Comparison of ENCODE assay signal across 8 cellular contexts in the genomic region with DNA sequence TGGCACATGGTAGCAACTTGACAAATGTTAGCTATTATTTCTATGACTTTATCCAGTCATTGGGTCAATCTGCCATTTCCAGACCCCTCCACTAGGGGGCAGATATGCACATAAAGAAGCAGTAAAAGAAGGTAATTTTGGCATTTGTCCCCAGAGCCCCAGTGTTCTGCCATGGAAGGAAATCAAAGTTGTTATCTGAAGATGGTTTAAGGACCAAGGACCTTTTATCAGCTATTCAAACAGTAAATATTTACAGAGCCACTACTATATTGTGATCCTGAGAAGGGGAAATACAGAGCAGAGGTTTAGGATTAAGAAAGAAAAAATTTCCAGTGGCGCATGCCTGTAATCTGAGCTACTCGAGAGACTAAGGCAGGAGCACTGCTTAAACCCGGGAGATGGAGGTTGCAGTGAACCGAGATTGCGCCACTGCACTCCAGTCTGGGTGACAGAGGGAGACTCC. TPM values are rescaled to one million over a fixed set of nuclear protein-coding genes. Genes with fewer than 3 reads are reported as not detected.
A peak's percentile ranks its signal among the peaks of the same experiment; 100 is the strongest.
DNase-seq lines count a peak whose midpoint lies in the region; ATAC-seq and TF ChIP-seq lines count a peak whose summit lies in the region.

No MANE protein-coding gene starts in this region.

- H3K9me3 Mint-ChIP-seq in activated CD8-positive, alpha-beta T cell treated with anti-CD3 and anti-CD28 coated beads for 36 hours: no peaks in the 10 kb centered on the region
- no peaks in the 10 kb centered on the region for H3K9me3 Mint-ChIP-seq in mesothelial cell of epicardium
- H3K9me3 Mint-ChIP-seq in stimulated activated effector memory CD8-positive, alpha-beta T cell treated with anti-CD3 and anti-CD28 coated beads, Interleukin-12 subunit alpha, Interleukin-12 subunit beta, amount 100 ng/mL, for 72 hours: no peaks in the 10 kb centered on the region

- H3K36me3 Mint-ChIP-seq in activated CD8-positive, alpha-beta T cell treated with anti-CD3 and anti-CD28 coated beads for 36 hours (ENCODE audit: low read depth): peaks cover 12% of the 10 kb centered on the region
- H3K36me3 Mint-ChIP-seq in mesothelial cell of epicardium: peaks cover 9% of the 10 kb centered on the region
- H3K36me3 Mint-ChIP-seq in stimulated activated effector memory CD8-positive, alpha-beta T cell treated with anti-CD3 and anti-CD28 coated beads, Interleukin-12 subunit alpha, Interleukin-12 subunit beta, amount 100 ng/mL, for 72 hours: peaks cover 83% of the 10 kb centered on the region

- no peak overlapping the region for H3K27ac Mint-ChIP-seq in activated CD8-positive, alpha-beta T cell treated with anti-CD3 and anti-CD28 coated beads for 36 hours
- peak overlapping the region; percentile 78 for H3K27ac Mint-ChIP-seq in mesothelial cell of epicardium
- H3K27ac Mint-ChIP-seq in stimulated activated effector memory CD8-positive, alpha-beta T cell treated with anti-CD3 and anti-CD28 coated beads, Interleukin-12 subunit alpha, Interleukin-12 subunit beta, amount 100 ng/mL, for 72 hours: peak overlapping the region; percentile 76

- intact Hi-C loops in activated CD8-positive, alpha-beta T cell treated with anti-CD3 and anti-CD28 coated beads for 36 hours (cut with micrococcal nuclease): loop anchor here (5.0 kb wide), 1 partner anchor 37 kb away; the partner anchor contains the start of genes NEK8 and TLCD1

- POLR2A ChIA-PET in activated CD8-positive, alpha-beta T cell treated with anti-CD3 and anti-CD28 coated beads for 36 hours (lab: Charles Lee): interaction anchor here (0.8 to 4.6 kb wide), 9 partner anchors 9 to 134 kb away, joined by 3 to 31 read pairs (median 12); partner anchors contain the start of genes FLOT2 and RPL23A

- H3K27me3 Mint-ChIP-seq in activated CD8-positive, alpha-beta T cell treated with anti-CD3 and anti-CD28 coated beads for 36 hours: no peaks in the 10 kb centered on the region
- H3K27me3 Mint-ChIP-seq in mesothelial cell of epicardium (ENCODE audit: low read depth): no peaks in the 10 kb centered on the region

- H3K4me3 Mint-ChIP-seq in activated CD8-positive, alpha-beta T cell treated with anti-CD3 and anti-CD28 coated beads for 36 hours: no peak overlapping the region
- no peak overlapping the region for H3K4me3 Mint-ChIP-seq in mesothelial cell of epicardium
- H3K4me3 Mint-ChIP-seq in stimulated activated effector memory CD8-positive, alpha-beta T cell treated with anti-CD3 and anti-CD28 coated beads, Interleukin-12 subunit alpha, Interleukin-12 subunit beta, amount 100 ng/mL, for 72 hours: peak overlapping the region; percentile 37

- TF ChIP-seq CTCF in activated CD8-positive, alpha-beta T cell treated with anti-CD3 and anti-CD28 coated beads for 36 hours (IDR thresholded peaks at IDR 0.05): peak; percentile 97
- peak; percentile 99 for TF ChIP-seq CTCF in mesothelial cell of epicardium (IDR thresholded peaks at IDR 0.05; ENCODE audit: unreplicated experiment)

- H3K4me1 Mint-ChIP-seq in activated CD8-positive, alpha-beta T cell treated with anti-CD3 and anti-CD28 coated beads for 36 hours (ENCODE audit: low read depth): peaks cover 16% of the 10 kb centered on the region
- H3K4me1 Mint-ChIP-seq in mesothelial cell of epicardium: peaks cover 1% of the 10 kb centered on the region
- H3K4me1 Mint-ChIP-seq in stimulated activated effector memory CD8-positive, alpha-beta T cell treated with anti-CD3 and anti-CD28 coated beads, Interleukin-12 subunit alpha, Interleukin-12 subunit beta, amount 100 ng/mL, for 72 hours: peaks cover 18% of the 10 kb centered on the region

- ATAC-seq in HG03280 (IDR thresholded peaks at IDR 0.05; ENCODE audit: unreplicated experiment) (peak; percentile 36), HG02852 (IDR thresholded peaks at IDR 0.05; ENCODE audit: unreplicated experiment) (no peak)
- ATAC-seq in activated CD8-positive, alpha-beta T cell treated with anti-CD3 and anti-CD28 coated beads for 36 hours: peak; percentile 88
- ATAC-seq in stimulated activated effector memory CD8-positive, alpha-beta T cell treated with anti-CD3 and anti-CD28 coated beads, Interleukin-12 subunit alpha, Interleukin-12 subunit beta, amount 100 ng/mL, for 72 hours: peak; percentile 43

- DNase-seq in DMS153 treated with DMSO at 0.1 percent for 48 hours (lab: John Stamatoyannopoulos, UW; ENCODE audit: unreplicated experiment) (peak; percentile 49), NCI-H82 treated with DMSO at 0.1 percent for 48 hours (lab: John Stamatoyannopoulos, UW; ENCODE audit: unreplicated experiment) (peak; percentile 39), mesothelial cell of epicardium (ENCODE audit: low spot score in 2 of 2, unreplicated experiment in 2 of 2) (peak in 1 of 2 experiments; percentile 76)
- DNase-seq in activated CD8-positive, alpha-beta T cell treated with anti-CD3 and anti-CD28 coated beads for 36 hours: peak; percentile 93
- DNase-seq in effector CD4-positive, alpha-beta T cell: peak; percentile 75
- DNase-seq in stimulated activated effector memory CD8-positive, alpha-beta T cell treated with anti-CD3 and anti-CD28 coated beads, Interleukin-12 subunit alpha, Interleukin-12 subunit beta, amount 100 ng/mL, for 72 hours (ENCODE audit: low spot score in 2 of 2): peak; percentile 54 to 85

- CTCF ChIA-PET in activated CD8-positive, alpha-beta T cell treated with anti-CD3 and anti-CD28 coated beads for 36 hours (lab: Charles Lee): interaction anchor here (0.6 to 7.1 kb wide), 67 partner anchors 10 to 354 kb away, joined by 3 to 109 read pairs (median 7); partner anchors contain the start of genes DHRS13, FAM222B, FLOT2 and NEK8

RNA-seq across cellular contexts. Expression of gene TRAF4, which starts 20.0 kb away (rescaled TPM):
- total RNA-seq in activated CD8-positive, alpha-beta T cell treated with anti-CD3 and anti-CD28 coated beads for 36 hours: 100 to 1,000 TPM; 140 to 151 TPM
- 252 to 259 TPM (median 254 TPM) in 3 replicates for total RNA-seq in mesothelial cell of epicardium

RNA-seq across cellular contexts. Expression of gene NEK8, which starts 35.2 kb away (rescaled TPM):
- 1 to 10 TPM; 3.6 to 3.9 TPM for total RNA-seq in activated CD8-positive, alpha-beta T cell treated with anti-CD3 and anti-CD28 coated beads for 36 hours
- 5.2 to 7.6 TPM (median 5.9 TPM) in 3 replicates for total RNA-seq in mesothelial cell of epicardium

RNA-seq across cellular contexts. Expression of gene TLCD1, which starts 37.8 kb away (rescaled TPM):
- total RNA-seq in activated CD8-positive, alpha-beta T cell treated with anti-CD3 and anti-CD28 coated beads for 36 hours: 1 to 10 TPM; 6.5 to 8.7 TPM
- 2.3 to 3.8 TPM (median 3.3 TPM) in 3 replicates for total RNA-seq in mesothelial cell of epicardium

RNA-seq across cellular contexts. Expression of gene RPL23A, which starts 44.0 kb away (rescaled TPM):
- total RNA-seq in activated CD8-positive, alpha-beta T cell treated with anti-CD3 and anti-CD28 coated beads for 36 hours: 1,000 to 10,000 TPM; 2,633 to 2,644 TPM
- 1,669 to 1,804 TPM (median 1,792 TPM) in 3 replicates for total RNA-seq in mesothelial cell of epicardium

RNA-seq across cellular contexts. Expression of gene RAB34, which starts 46.2 kb away (rescaled TPM):
- 10 to 100 TPM in 1 of 2 experiments, 1 to 10 TPM in 1; 9.8 to 14.4 TPM for total RNA-seq in activated CD8-positive, alpha-beta T cell treated with anti-CD3 and anti-CD28 coated beads for 36 hours
- total RNA-seq in mesothelial cell of epicardium: 172 to 181 TPM (median 178 TPM) in 3 replicates
